8 cellular contexts compared by ENCODE assay signal in the genomic region with DNA sequence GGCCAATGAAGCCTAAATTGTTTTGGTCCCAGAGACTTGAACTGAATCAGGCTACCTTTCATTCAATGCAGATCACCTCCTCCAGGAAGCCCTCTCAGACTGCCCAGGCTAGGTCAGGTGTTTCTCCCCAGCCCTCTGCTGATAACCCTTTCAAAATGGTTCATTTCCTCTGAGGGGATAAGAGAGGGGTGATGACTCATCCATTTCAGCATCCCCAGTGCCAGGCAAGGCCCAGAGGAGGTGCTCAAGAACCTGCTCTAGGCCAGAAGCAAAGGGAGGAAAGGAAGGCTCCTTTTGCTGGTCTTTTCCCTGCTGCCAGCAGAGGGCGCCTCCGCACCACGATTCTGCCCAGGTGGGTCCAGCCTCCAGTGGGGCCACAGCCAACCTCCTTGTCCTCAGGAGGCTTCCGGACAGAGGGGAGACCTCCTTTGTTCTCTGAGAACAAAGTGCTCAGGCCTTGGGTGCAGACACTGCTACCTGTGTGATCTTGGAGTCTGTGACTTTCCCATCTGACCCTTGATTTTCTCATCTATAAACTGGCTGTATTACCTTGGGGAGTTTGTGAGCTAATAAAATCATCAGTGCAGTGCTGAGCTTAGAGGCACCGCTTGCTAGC. TPM values are rescaled to one million over a fixed set of nuclear protein-coding genes. Genes with fewer than 3 reads are reported as not detected.
DNase-seq lines count a peak whose midpoint lies in the region; ATAC-seq and TF ChIP-seq lines count a peak whose summit lies in the region.

No MANE protein-coding gene starts in this region.

- H3K27ac ChIP-seq in body of pancreas: no peak overlapping the region

- H3K4me3 ChIP-seq in NB4 (ENCODE audit: low read depth, low read length) (no peak overlapping the region), body of pancreas (no peak overlapping the region)

- no peaks in the 10 kb centered on the region for H3K27me3 ChIP-seq in body of pancreas

- TF ChIP-seq CTCF in GM12873 (IDR thresholded peaks at IDR 0.05; ENCODE audit: insufficient read depth, low read depth, low read length, missing control alignments) (peak; percentile 98), NB4 (IDR thresholded peaks at IDR 0.05; ENCODE audit: low read depth, low read length) (peak; percentile 91), body of pancreas (IDR thresholded peaks at IDR 0.05) (peak; percentile 68 to 88 (median 83))

- TF ChIP-seq POLR2A in NB4 (IDR thresholded peaks at IDR 0.05; ENCODE audit: extremely low read depth, insufficient read length) (no peak), body of pancreas (IDR thresholded peaks at IDR 0.05) (no peak)

- H3K9me3 ChIP-seq in body of pancreas: no peaks in the 10 kb centered on the region

- no peaks in the 10 kb centered on the region for H3K4me1 ChIP-seq in body of pancreas

- 18 to 30% methylated on average over 3 to 5 of the region's 5 CpGs for WGBS in body of pancreas, 2 donors

- no peaks in the 10 kb centered on the region for H3K36me3 ChIP-seq in body of pancreas (replicated peaks in 1 of 2; ENCODE audit: insufficient read depth in 1 of 2, low read depth in 2 of 2)

- ATAC-seq in body of pancreas (peak; percentile 68), HG02852 (IDR thresholded peaks at IDR 0.05; ENCODE audit: unreplicated experiment) (no peak), HG03025 (IDR thresholded peaks at IDR 0.05; ENCODE audit: low FRiP score, unreplicated experiment) (no peak)

- DNase-seq in NB4 (ENCODE audit: low read depth) (peak; percentile 74), UCSD-AML1 (lab: John Stamatoyannopoulos, UW; ENCODE audit: unreplicated experiment) (peak; percentile 53), body of pancreas (peak; percentile 63 to 79 (median 74)), iPS-NIHi7 (ENCODE audit: extremely low spot score) (peak; percentile 95)
- DNase-seq in stimulated activated CD4-positive, alpha-beta T cell treated with anti-CD3 and anti-CD28 coated beads, Interleukin-1b, Interleukin-23, amount 100 ng/mL, for 1 hour (ENCODE audit: low read depth in 2 of 2): peak; percentile 15 to 43

- intact Hi-C loops in body of pancreas (cut with DNase I): no loop called here

RNA-seq across cellular contexts. Expression of gene ARHGEF10L, which starts 45.3 kb away (rescaled TPM):
- 10 to 100 TPM; 81.4 to 93.1 TPM for total RNA-seq in body of pancreas

RNA-seq across cellular contexts. Expression of gene RCC2, which starts 54.7 kb away (rescaled TPM):
- total RNA-seq in body of pancreas: 10 to 100 TPM; 19.2 to 34.3 TPM

Comparison
In these comparisons a context has a peak if more than half of its experiments do, and no peak if none do; other contexts are left out.
1. DNase-seq: peak in every context shown above with its lines; median percentile 95 in iPS-NIHi7; 74 in body of pancreas; 74 in NB4; 53 in UCSD-AML1; 29 in stimulated activated CD4-positive, alpha-beta T cell treated with anti-CD3 and anti-CD28 coated beads, Interleukin-1b, Interleukin-23, amount 100 ng/mL, for 1 hour.